Comparison of ENCODE assay signal across 8 cellular contexts in the genomic region with DNA sequence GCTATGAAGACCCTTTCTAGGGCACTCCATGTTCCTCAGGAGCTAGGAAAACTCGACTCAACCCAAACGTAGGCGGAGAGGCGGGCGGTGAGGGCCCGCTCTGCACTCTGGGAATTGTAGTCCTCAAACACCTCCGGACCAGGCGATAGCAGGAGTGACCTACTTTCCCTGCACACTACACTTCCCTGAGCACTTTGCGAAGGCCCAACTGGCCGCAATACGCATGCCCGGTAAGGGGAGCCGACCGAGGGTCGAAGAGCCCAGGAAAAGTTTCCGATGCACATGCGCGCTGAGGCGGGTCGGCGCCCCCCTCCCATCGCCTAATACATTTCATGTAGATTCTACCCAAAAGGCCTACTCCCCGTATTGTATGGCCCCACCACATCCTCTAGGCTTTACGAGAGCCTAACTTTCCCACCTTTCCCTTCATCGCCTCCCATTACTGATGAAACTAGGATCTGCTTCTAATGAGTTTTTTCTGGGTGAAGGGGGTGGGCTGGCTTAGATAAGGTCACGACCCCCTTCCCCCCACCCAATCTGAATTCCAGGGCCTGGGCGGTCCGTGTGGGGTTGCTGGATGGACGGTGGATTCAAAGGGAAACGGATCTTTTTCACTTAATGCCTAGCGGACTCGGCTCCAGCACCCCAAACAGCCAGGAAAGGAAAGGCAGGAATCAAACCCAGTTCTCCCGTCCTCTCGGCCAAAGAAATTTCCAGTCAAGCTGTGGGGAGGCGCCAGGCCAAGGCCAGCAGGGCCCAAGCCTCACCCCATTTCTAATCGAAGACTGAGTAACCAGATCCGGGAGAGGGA. TPM values are rescaled to one million over a fixed set of nuclear protein-coding genes. Genes with fewer than 3 reads are reported as not detected.
DNase-seq lines count a peak whose midpoint lies in the region; ATAC-seq and TF ChIP-seq lines count a peak whose summit lies in the region.

No MANE protein-coding gene starts in this region.

- H4K91ac ChIP-seq in IMR-90 (ENCODE audit: insufficient read depth, low read depth, low read length) = peak overlapping the region; percentile 67

- no peaks in the 10 kb centered on the region for H3K27me3 ChIP-seq in IMR-90 (ENCODE audit: control insufficient read depth, insufficient read depth, low read length)

- no peaks in the 10 kb centered on the region for H3K27me3 Mint-ChIP-seq in activated T-cell treated with anti-CD3 and anti-CD28 coated beads, Interleukin-2, amount 50 U/mL, for 4 hours (ENCODE audit: low read depth)

- no peak overlapping the region for H2BK20ac ChIP-seq in IMR-90 (ENCODE audit: low read depth, low read length)

- dilution Hi-C loops in IMR-90 (cut with HindIII; ENCODE audit: low sequenced_read_pairs, unreplicated experiment) = no loop called here

- peak overlapping the region; percentile 93 for H2AK5ac ChIP-seq in IMR-90 (ENCODE audit: low read depth, low read length)

- H3K4me3 ChIP-seq in IMR-90 (ENCODE audit: insufficient read depth, low read depth, low read length) = peak overlapping the region; percentile 97

- peak overlapping the region; percentile 54 for H4K5ac ChIP-seq in IMR-90 (ENCODE audit: low read depth, low read length)

- DNase-seq in D341Med (ENCODE audit: low spot score) (peak; percentile 84), IMR-90 (peak; percentile 98), erythroblast (lab: John Stamatoyannopoulos, UW) (peak; percentile 89 to 91), mucosa of gallbladder (ENCODE audit: low spot score) (peak; percentile 92)
- DNase-seq in activated T-cell treated with anti-CD3 and anti-CD28 coated beads, Interleukin-2, amount 50 U/mL, for 4 hours = peak; percentile 77
- peak; percentile 58 to 71 for DNase-seq in stimulated activated CD8-positive, alpha-beta memory T cell treated with anti-CD3 and anti-CD28 coated beads, Interleukin-4, amount 100 ng/mL, for 1 hour (ENCODE audit: low read depth in 2 of 2, low spot score in 1 of 2)

- in situ Hi-C loops in IMR-90 (cut with MboI; ENCODE audit: low sequenced_read_pairs) = no loop called here

- peaks cover 16 to 49% of the 10 kb centered on the region in 2 experiments for H3K79me1 ChIP-seq in IMR-90 (ENCODE audit: low read depth in 1 of 2, low read length in 2 of 2)

- intact Hi-C loops in IMR-90 (cut with micrococcal nuclease) = no loop called here

- no peaks in the 10 kb centered on the region for H3K9me3 ChIP-seq in IMR-90 (ENCODE audit: control insufficient read depth, insufficient read depth, low read length)

- peak overlapping the region; percentile 76 to 89 for H4K8ac ChIP-seq in IMR-90 (ENCODE audit: low read depth in 2 of 2, low read length in 2 of 2)

- no peak; the same call in 1 of the 2 replicates for TF ChIP-seq POLR2A in IMR-90 (IDR thresholded peaks at IDR 0.05; ENCODE audit: low read depth, low read length)
- peak; percentile 62 for TF ChIP-seq POLR2A in erythroblast (IDR thresholded peaks at IDR 0.05; ENCODE audit: low read length)

- peak overlapping the region; percentile 26; the same call in 1 of the 2 replicates for H2BK120ac ChIP-seq in IMR-90 (ENCODE audit: low read depth, low read length)

- peak overlapping the region; percentile 79 for H3K56ac ChIP-seq in IMR-90 (ENCODE audit: extremely low read depth, insufficient read depth, low read length)

- 0% methylated on average over 18 of the region's 37 CpGs; no CpG with 5 or more reads in 1 of the 2 experiments for WGBS in IMR-90 (ENCODE audit: extremely low coverage in 2 of 2, insufficient read length in 1 of 2), 2 experiments

- peak overlapping the region; percentile 88 for H3K4me2 ChIP-seq in IMR-90 (ENCODE audit: low read depth, low read length)

- peak overlapping the region; percentile 97 for H3K27ac ChIP-seq in IMR-90 (ENCODE audit: insufficient read depth, low read length)

- no TSS peak for BruUV-seq in IMR-90 (replicated peaks; lab: Mats Ljungman, UMichigan)

- POLR2A ChIA-PET in IMR-90 (lab: Charles Lee; ENCODE audit: unreplicated experiment) = no interaction called here

- no peaks in the 10 kb centered on the region for H3K9me3 Mint-ChIP-seq in activated T-cell treated with anti-CD3 and anti-CD28 coated beads, Interleukin-2, amount 50 U/mL, for 4 hours

- peaks cover 6% of the 10 kb centered on the region for H3K36me3 ChIP-seq in IMR-90 (ENCODE audit: control insufficient read depth, insufficient read depth, low read length)

- ATAC-seq in GM21526 (IDR thresholded peaks at IDR 0.05; ENCODE audit: low FRiP score, unreplicated experiment) (peak; percentile 37), IMR-90 (ENCODE audit: low read depth) (peak; percentile 52)
- ATAC-seq in activated T-cell treated with anti-CD3 and anti-CD28 coated beads, Interleukin-2, amount 50 U/mL, for 4 hours = peak; percentile 47

- H2BK5ac ChIP-seq in IMR-90 (ENCODE audit: low read depth, low read length, poor library complexity, severe bottlenecking) = peak overlapping the region; percentile 88

- no peak for TF ChIP-seq RAD21 in IMR-90 (IDR thresholded peaks at IDR 0.05; ENCODE audit: low read length)

- H3K18ac ChIP-seq in IMR-90 (ENCODE audit: low read depth, low read length) = peak overlapping the region; percentile 33

- peaks cover 9% of the 10 kb centered on the region for H3K36me3 Mint-ChIP-seq in activated T-cell treated with anti-CD3 and anti-CD28 coated beads, Interleukin-2, amount 50 U/mL, for 4 hours (ENCODE audit: insufficient read depth)

- peak overlapping the region; percentile 84 for H2AFZ ChIP-seq in IMR-90 (replicated peaks; ENCODE audit: low read length, poor library complexity)

- peaks cover 22% of the 10 kb centered on the region for H3K4me1 Mint-ChIP-seq in activated T-cell treated with anti-CD3 and anti-CD28 coated beads, Interleukin-2, amount 50 U/mL, for 4 hours (ENCODE audit: low read depth)

- CTCF ChIA-PET in IMR-90 (lab: Yijun Ruan, JAX) = no interaction called here

- peaks cover 3% of the 10 kb centered on the region for H3K4me1 ChIP-seq in IMR-90 (ENCODE audit: control insufficient read depth, insufficient read depth, low read length)

- peaks cover 12% of the 10 kb centered on the region for H3K9me1 ChIP-seq in IMR-90 (ENCODE audit: insufficient read depth, low read length)

- peak overlapping the region; percentile 89 for H3K4ac ChIP-seq in IMR-90 (ENCODE audit: low read depth, low read length)

- no peak overlapping the region for H2BK15ac ChIP-seq in IMR-90 (ENCODE audit: low read depth, low read length)

- TF ChIP-seq CTCF in IMR-90 (conservative IDR thresholded peaks at IDR 0.05; ENCODE audit: low read depth, low read length) = no peak

- peak overlapping the region; percentile 88 for H3K23ac ChIP-seq in IMR-90 (ENCODE audit: low read depth, low read length)

- H3K4me3 Mint-ChIP-seq in activated T-cell treated with anti-CD3 and anti-CD28 coated beads, Interleukin-2, amount 50 U/mL, for 4 hours = peak overlapping the region; percentile 97

- peaks cover 55% of the 10 kb centered on the region for H4K20me1 ChIP-seq in IMR-90 (ENCODE audit: insufficient read depth, low read length)

- H3K14ac ChIP-seq in IMR-90 (replicated peaks; ENCODE audit: low read depth, low read length) = peak overlapping the region; percentile 97

- peak overlapping the region; percentile 93 for H3K9ac ChIP-seq in IMR-90 (ENCODE audit: low read depth, low read length)

- H2AK9ac ChIP-seq in IMR-90 (replicated peaks; ENCODE audit: low read depth, low read length, poor library complexity) = peak overlapping the region; percentile 99

TF ChIP-seq in IMR-90, 13 proteins besides CTCF, POLR2A, EP300 and RAD21 (continues in another document):
- TF ChIP-seq MXI1 (IDR thresholded peaks at IDR 0.05; ENCODE audit: borderline replicate concordance, low read depth, low read length) (peak; percentile 61; the same call in 1 of the 2 replicates), MAFK (IDR thresholded peaks at IDR 0.05; ENCODE audit: low read depth, low read length) (no peak)

TF ChIP-seq in PFSK-1, 5 proteins besides CTCF, POLR2A, EP300 and RAD21:
- TF ChIP-seq FOXP2 (optimal IDR thresholded peaks at IDR 0.05; ENCODE audit: borderline replicate concordance, extremely low read depth, extremely low read length, insufficient read depth) (peak; percentile 8), POLR2AphosphoS5 (IDR thresholded peaks at IDR 0.05; ENCODE audit: low read depth, low read length) (peak; percentile 60; the same call in 1 of the 2 replicates), TAF1 (IDR thresholded peaks at IDR 0.05; ENCODE audit: borderline replicate concordance, insufficient read depth, low read length) (no peak)

RNA-seq across cellular contexts. Expression of gene TOB2, which starts 2.0 kb away (rescaled TPM):
- total RNA-seq in IMR-90 (2012; rRNA removed) (16.9 and 17.4 TPM in 2 replicates), mucosa of gallbladder (131 TPM)
- polyA plus RNA-seq in IMR-90 (2012; rRNA removed) = 23.3 and 24.2 TPM in 2 replicates
- polyA plus RNA-seq in IMR-90 (2012; cell fraction: cytosol; rRNA removed) = 16.0 and 24.3 TPM in 2 replicates
- 16.4 and 23.4 TPM in 2 replicates for polyA plus RNA-seq in IMR-90 (2012; cell fraction: nucleus; rRNA removed; ENCODE audit: low replicate concordance)
- 69.6 TPM for polyA plus RNA-seq in PFSK-1 (2012; ENCODE audit: insufficient read length, low read depth)
- total RNA-seq in activated T-cell treated with anti-CD3 and anti-CD28 coated beads, Interleukin-2, amount 50 U/mL, for 4 hours = 10 to 100 TPM; 56.4 to 69.6 (median 61.0) TPM

RNA-seq across cellular contexts. Expression of gene PHF5A, which starts 23.9 kb away (rescaled TPM):
- 50.9 and 76.1 TPM in 2 replicates for total RNA-seq in IMR-90 (2012; rRNA removed)
- polyA plus RNA-seq in IMR-90 (2012; rRNA removed) = 49.1 and 54.9 TPM in 2 replicates
- polyA plus RNA-seq in IMR-90 (2012; cell fraction: cytosol; rRNA removed) = 14.7 and 25.4 TPM in 2 replicates
- polyA plus RNA-seq in IMR-90 (2012; cell fraction: nucleus; rRNA removed; ENCODE audit: low replicate concordance) = 14.0 and 14.6 TPM in 2 replicates
- 42.9 TPM for polyA plus RNA-seq in PFSK-1 (2012; ENCODE audit: insufficient read length, low read depth)
- total RNA-seq in activated T-cell treated with anti-CD3 and anti-CD28 coated beads, Interleukin-2, amount 50 U/mL, for 4 hours = 100 to 1,000 TPM; 138 to 164 (median 144) TPM
- 29.1 TPM for total RNA-seq in mucosa of gallbladder

RNA-seq across cellular contexts. Expression of gene ACO2, which starts 24.4 kb away (rescaled TPM):
- total RNA-seq in IMR-90 (2012; rRNA removed) = 65.3 and 71.3 TPM in 2 replicates
- polyA plus RNA-seq in IMR-90 (2012; rRNA removed) = 69.5 and 72.9 TPM in 2 replicates
- 55.7 and 81.0 TPM in 2 replicates for polyA plus RNA-seq in IMR-90 (2012; cell fraction: cytosol; rRNA removed)
- 43.2 and 73.9 TPM in 2 replicates for polyA plus RNA-seq in IMR-90 (2012; cell fraction: nucleus; rRNA removed; ENCODE audit: low replicate concordance)
- 143 TPM for polyA plus RNA-seq in PFSK-1 (2012; ENCODE audit: insufficient read length, low read depth)
- 100 to 1,000 TPM; 128 to 133 (median 130) TPM for total RNA-seq in activated T-cell treated with anti-CD3 and anti-CD28 coated beads, Interleukin-2, amount 50 U/mL, for 4 hours
- total RNA-seq in mucosa of gallbladder = 172 TPM

Comparison
In these comparisons a context has a peak if more than half of its experiments do, and no peak if none do; other contexts are left out.
1. Peak in every context shown above with its lines: DNase-seq, ATAC-seq, H3K4me3 ChIP-seq and H3K27ac ChIP-seq.